ENCODE assay signal across 22 cellular contexts in genomic region chr11:121931748-121932352, GRCh38.
DNase-seq lines count a peak whose midpoint lies in the region; ATAC-seq and TF ChIP-seq lines count a peak whose summit lies in the region.
"Had no signal": no experiment of that assay in that cellular context is flagged by ENCODE, and none has a peak within 500 bp of the region (broad histone marks: within the 10 kb centered on the region; RNA-seq: fewer than 3 reads in every experiment).

No MANE protein-coding gene starts in this region.

- no peaks in the 10 kb centered on the region for H3K9me3 Mint-ChIP-seq in HFFc6
- H3K9me3 Mint-ChIP-seq: activated CD4-positive, alpha-beta T cell treated with anti-CD3 and anti-CD28 coated beads, Interleukin-2, amount 10 ng/mL, durations not matched to agents 24 days and 14 days; activated naive CD4-positive, alpha-beta T cell treated with anti-CD3 and anti-CD28 coated beads, Interleukin-2, amount 10 ng/mL, durations not matched to agents 7 days and 5 days; natural killer cell had no signal

- TF ChIP-seq CTCF in HFFc6 (IDR thresholded peaks at IDR 0.05) (no peak), choroid plexus epithelial cell (conservative IDR thresholded peaks at IDR 0.05; ENCODE audit: low read depth, low read length) (no peak), liver (IDR thresholded peaks at IDR 0.05; ENCODE audit: low read depth, low read length, missing input control) (no peak)

- H3K27me3 Mint-ChIP-seq in HFFc6 (ENCODE audit: insufficient read depth): no peaks in the 10 kb centered on the region
- H3K27me3 Mint-ChIP-seq: activated naive CD4-positive, alpha-beta T cell treated with anti-CD3 and anti-CD28 coated beads, Interleukin-2, amount 10 ng/mL, durations not matched to agents 7 days and 5 days had no signal

- no peak overlapping the region for H3K4me2 ChIP-seq in trophoblast cell (ENCODE audit: low read length)
- H3K4me2 ChIP-seq: BLaER1 treated with 17β-estradiol and CSF1 and Interleukin-3, amounts not matched to agents 10 nM and 100 nM had no signal

- H3K9ac ChIP-seq in liver (ENCODE audit: low read depth in 1 of 2, low read length in 2 of 2): no peak overlapping the region
- no peak overlapping the region for H3K9ac ChIP-seq in trophoblast cell (ENCODE audit: low read length)
- H3K9ac ChIP-seq: BLaER1 treated with 17β-estradiol and CSF1 and Interleukin-3, amounts not matched to agents 10 nM and 100 nM had no signal

- no peak overlapping the region for H3K4ac ChIP-seq in trophoblast cell (ENCODE audit: low read depth, low read length)

- peak overlapping the region; percentile 36; the same call in 1 of the 2 replicates for H3K27ac Mint-ChIP-seq in HFFc6
- H3K27ac Mint-ChIP-seq: activated CD4-positive, alpha-beta T cell treated with anti-CD3 and anti-CD28 coated beads, Interleukin-2, amount 10 ng/mL, durations not matched to agents 24 days and 14 days; activated naive CD4-positive, alpha-beta T cell treated with anti-CD3 and anti-CD28 coated beads, Interleukin-2, amount 10 ng/mL, durations not matched to agents 7 days and 5 days; natural killer cell had no signal

- H2BK120ac ChIP-seq in trophoblast cell (ENCODE audit: insufficient read depth, low read length, poor library complexity): no peak overlapping the region

- H3K79me1 ChIP-seq in trophoblast cell (ENCODE audit: low read length): peaks cover 3% of the 10 kb centered on the region

- H2BK12ac ChIP-seq in trophoblast cell (ENCODE audit: low read length): no peak overlapping the region

- H3K23ac ChIP-seq in trophoblast cell (ENCODE audit: low read length): no peak overlapping the region

- H4K91ac ChIP-seq in trophoblast cell (ENCODE audit: low read depth, low read length): no peak overlapping the region

- H3K27ac ChIP-seq in liver (ENCODE audit: low read depth in 1 of 2, low read length in 2 of 2) (peak overlapping the region; percentile 71 to 87), trophoblast cell (ENCODE audit: low read depth, low read length) (no peak overlapping the region)
- H3K27ac ChIP-seq: BLaER1 treated with 17β-estradiol and CSF1 and Interleukin-3, amounts not matched to agents 10 nM and 100 nM; heart left ventricle had no signal

- H3K18ac ChIP-seq in trophoblast cell (ENCODE audit: low read length): no peak overlapping the region

- peaks cover 7% of the 10 kb centered on the region; the same call in 1 of the 2 replicates for H3K36me3 Mint-ChIP-seq in HFFc6 (ENCODE audit: low read depth)
- H3K36me3 Mint-ChIP-seq: activated naive CD4-positive, alpha-beta T cell treated with anti-CD3 and anti-CD28 coated beads, Interleukin-2, amount 10 ng/mL, durations not matched to agents 7 days and 5 days; natural killer cell had no signal

- H2AK5ac ChIP-seq in trophoblast cell (ENCODE audit: low read length): no peak overlapping the region

- DNase-seq in HFFc6: peak; percentile 19
- peak; percentile 23 for DNase-seq in choroid plexus epithelial cell (ENCODE audit: low read depth)
- peak; percentile 25 for DNase-seq in stromal cell of bone marrow (ENCODE audit: low read depth)
- DNase-seq in trophoblast cell: no peak
- DNase-seq in NCI-H146 treated with DMSO at 0.1 percent for 48 hours (lab: John Stamatoyannopoulos, UW; ENCODE audit: unreplicated experiment): no peak
- DNase-seq: activated CD4-positive, alpha-beta T cell treated with anti-CD3 and anti-CD28 coated beads, Interleukin-2, amount 10 ng/mL, durations not matched to agents 24 days and 14 days; activated naive CD4-positive, alpha-beta T cell treated with anti-CD3 and anti-CD28 coated beads, Interleukin-2, amount 10 ng/mL, durations not matched to agents 7 days and 5 days; activated T-cell treated with anti-CD3 and anti-CD28 coated beads, Interleukin-2, amount 50 U/mL, for 48 hours; aorta; Caco-2; DMS79; heart left ventricle; MG63; natural killer cell; NCI-H2081 treated with DMSO at 0.1 percent for 48 hours; NCI-H82; T-helper 2 cell had no signal

- peak; percentile 69 to 71 for TF ChIP-seq RAD21 in liver (IDR thresholded peaks at IDR 0.05)

- no peak overlapping the region for H4K8ac ChIP-seq in trophoblast cell (ENCODE audit: low read depth, low read length)

- H3K36me3 ChIP-seq in liver (ENCODE audit: control insufficient read depth in 4 of 4, insufficient read depth in 3 of 4, low read depth in 1 of 4, low read length in 3 of 4) (no peaks in the 10 kb centered on the region), trophoblast cell (ENCODE audit: control insufficient read depth in 1 of 2, insufficient read depth in 2 of 2, low read length in 2 of 2) (no peaks in the 10 kb centered on the region)
- H3K36me3 ChIP-seq: BLaER1 treated with 17β-estradiol and CSF1 and Interleukin-3, amounts not matched to agents 10 nM and 100 nM; heart left ventricle; MG63 had no signal

- H3K4me3 ChIP-seq in choroid plexus epithelial cell (ENCODE audit: low read depth, low read length) (no peak overlapping the region), liver (ENCODE audit: low read depth in 1 of 3, low read length in 3 of 3) (no peak overlapping the region), trophoblast cell (ENCODE audit: low read depth, low read length) (no peak overlapping the region)
- H3K4me3 ChIP-seq: BLaER1 treated with 17β-estradiol and CSF1 and Interleukin-3, amounts not matched to agents 10 nM and 100 nM; GM12878; heart left ventricle; MG63 had no signal

- no peak overlapping the region for H2AFZ ChIP-seq in trophoblast cell (ENCODE audit: insufficient read depth, low read length, poor library complexity)

- ATAC-seq in GM21515 (IDR thresholded peaks at IDR 0.05; ENCODE audit: unreplicated experiment): no peak
- ATAC-seq: GM12878, heart left ventricle, natural killer cell, SK-N-SH treated with all-trans-retinoic acid at 6 μM for 48 hours had no signal

- no peak overlapping the region for H4K12ac ChIP-seq in trophoblast cell (ENCODE audit: low read depth, low read length)

- H3K79me2 ChIP-seq in trophoblast cell (ENCODE audit: control insufficient read depth, insufficient read depth, low read length, poor library complexity): no peaks in the 10 kb centered on the region

- H3K4me1 Mint-ChIP-seq in HFFc6 (ENCODE audit: low read depth): peaks cover 54% of the 10 kb centered on the region
- H3K4me1 Mint-ChIP-seq: activated CD4-positive, alpha-beta T cell treated with anti-CD3 and anti-CD28 coated beads, Interleukin-2, amount 10 ng/mL, durations not matched to agents 24 days and 14 days; activated naive CD4-positive, alpha-beta T cell treated with anti-CD3 and anti-CD28 coated beads, Interleukin-2, amount 10 ng/mL, durations not matched to agents 7 days and 5 days; natural killer cell had no signal

- no peak overlapping the region for H3K14ac ChIP-seq in trophoblast cell (ENCODE audit: low read length)

- 35% methylated on average over 4 of the region's 4 CpGs for WGBS in liver
- no CpG with 5 or more reads among the region's 4 CpGs for WGBS in trophoblast cell (ENCODE audit: extremely low coverage, insufficient coverage, insufficient read length)

- no peak overlapping the region for H2BK5ac ChIP-seq in trophoblast cell (ENCODE audit: low read depth, low read length, poor library complexity)

- no peak overlapping the region for H3K4me3 Mint-ChIP-seq in HFFc6
- H3K4me3 Mint-ChIP-seq: activated CD4-positive, alpha-beta T cell treated with anti-CD3 and anti-CD28 coated beads, Interleukin-2, amount 10 ng/mL, durations not matched to agents 24 days and 14 days; activated naive CD4-positive, alpha-beta T cell treated with anti-CD3 and anti-CD28 coated beads, Interleukin-2, amount 10 ng/mL, durations not matched to agents 7 days and 5 days; natural killer cell had no signal

- H3K9me3 ChIP-seq in liver (ENCODE audit: control insufficient read depth in 4 of 4, low read length in 3 of 4) (no peaks in the 10 kb centered on the region), trophoblast cell (ENCODE audit: insufficient read depth, low read depth, low read length) (peaks cover 2% of the 10 kb centered on the region)
- H3K9me3 ChIP-seq: BLaER1 treated with 17β-estradiol and CSF1 and Interleukin-3, amounts not matched to agents 10 nM and 100 nM; Caco-2; heart left ventricle; MG63 had no signal

- H3K27me3 ChIP-seq in liver (ENCODE audit: control insufficient read depth in 4 of 4, insufficient read depth in 4 of 4, low read length in 3 of 4) (no peaks in the 10 kb centered on the region), trophoblast cell (ENCODE audit: insufficient read depth, low read length) (no peaks in the 10 kb centered on the region)
- H3K27me3 ChIP-seq: BLaER1 treated with 17β-estradiol and CSF1 and Interleukin-3, amounts not matched to agents 10 nM and 100 nM; heart left ventricle; MG63 had no signal

- peaks cover 6 to 61% (median 39%) of the 10 kb centered on the region in 4 donors for H3K4me1 ChIP-seq in liver (ENCODE audit: control insufficient read depth in 4 of 4, insufficient read depth in 4 of 4, low read length in 3 of 4)
- H3K4me1 ChIP-seq in trophoblast cell (ENCODE audit: control insufficient read depth in 1 of 2, insufficient read depth in 2 of 2, low read length in 2 of 2): peaks cover 0 to 10% of the 10 kb centered on the region in 2 experiments
- H3K4me1 ChIP-seq: Caco-2 had no signal

TF ChIP-seq in liver, 16 proteins besides CTCF, POLR2A, EP300 and RAD21 (continues in another document):
- TF ChIP-seq, protein P1, sequence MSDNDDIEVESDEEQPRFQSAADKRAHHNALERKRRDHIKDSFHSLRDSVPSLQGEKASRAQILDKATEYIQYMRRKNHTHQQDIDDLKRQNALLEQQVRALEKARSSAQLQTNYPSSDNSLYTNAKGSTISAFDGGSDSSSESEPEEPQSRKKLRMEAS (IDR thresholded peaks at IDR 0.05): peak; percentile 99
- peak; percentile 94 to 96 for TF ChIP-seq JUND (IDR thresholded peaks at IDR 0.05)
- TF ChIP-seq NR2F2 (IDR thresholded peaks at IDR 0.05): peak; percentile 98
- TF ChIP-seq YY1 (IDR thresholded peaks at IDR 0.05): peak; percentile 84
- TF ChIP-seq ATF3 (IDR thresholded peaks at IDR 0.05): peak; percentile 89
- TF ChIP-seq GABPA (IDR thresholded peaks at IDR 0.05 in 1 of 2, conservative IDR thresholded peaks at IDR 0.05 in 1 of 2): peak in 1 of 2 donors; percentile 78
- TF ChIP-seq FOXA2 (IDR thresholded peaks at IDR 0.05): no peak
- TF ChIP-seq HNF4G (IDR thresholded peaks at IDR 0.05): peak; percentile 98

Comparison
In these comparisons a context has a peak if more than half of its experiments do, and no peak if none do; other contexts are left out.
1. DNase-seq: peak in HFFc6 (single experiment), choroid plexus epithelial cell (single experiment) and stromal cell of bone marrow (single experiment); none in trophoblast cell (0 of 2) and NCI-H146 treated with DMSO at 0.1 percent for 48 hours (single experiment).